11 cellular contexts compared by ENCODE assay signal in genomic region chr2:43251171-43251731, GRCh38. TPM values are rescaled to one million over a fixed set of nuclear protein-coding genes. Genes with fewer than 3 reads are reported as not detected.
DNase-seq lines count a peak whose midpoint lies in the region; ATAC-seq and TF ChIP-seq lines count a peak whose summit lies in the region.
"Had no signal": no experiment of that assay in that cellular context is flagged by ENCODE, and none has a peak within 500 bp of the region (broad histone marks: within the 10 kb centered on the region; RNA-seq: fewer than 3 reads in every experiment).

No MANE protein-coding gene starts in this region.

- peak overlapping the region in 1 of 3 donors; percentile 34 for H3K9ac ChIP-seq in skeletal muscle tissue (ENCODE audit: low read depth in 1 of 3, low read length in 3 of 3)

- no peaks in the 10 kb centered on the region for H3K27me3 ChIP-seq in GM23338 (ENCODE audit: insufficient read depth)
- H3K27me3 ChIP-seq in right atrium auricular region = no peaks in the 10 kb centered on the region
- no peaks in the 10 kb centered on the region for H3K27me3 ChIP-seq in skeletal muscle tissue (ENCODE audit: control insufficient read depth in 3 of 3, insufficient read depth in 3 of 3, low read length in 3 of 3)

- ATAC-seq in GM23338 = no peak; the same call in 2 of the 3 replicates
- no peak for ATAC-seq in GM21381 (IDR thresholded peaks at IDR 0.05; ENCODE audit: unreplicated experiment)

- H3K36me3 ChIP-seq in GM23338 (ENCODE audit: insufficient read depth) (no peaks in the 10 kb centered on the region), right atrium auricular region (no peaks in the 10 kb centered on the region), skeletal muscle tissue (ENCODE audit: control insufficient read depth in 3 of 3, insufficient read depth in 3 of 3, low read length in 3 of 3) (no peaks in the 10 kb centered on the region)

- H3K4me2 ChIP-seq in GM23338 = no peak overlapping the region

- H3K4me3 Mint-ChIP-seq in GM23338 = no peak overlapping the region
- H3K4me3 Mint-ChIP-seq: memory B cell had no signal

- H2AFZ ChIP-seq in GM23338 = no peak overlapping the region

- no peaks in the 10 kb centered on the region; the same call in 2 of the 3 replicates for H3K9me3 Mint-ChIP-seq in GM23338
- H3K9me3 Mint-ChIP-seq: memory B cell had no signal

- in situ Hi-C loops in astrocyte of the cerebellum (cut with HindIII; ENCODE audit: low sequenced_read_pairs) = no loop called here

- no peaks in the 10 kb centered on the region for H3K4me1 ChIP-seq in GM23338 (ENCODE audit: insufficient read depth)
- H3K4me1 ChIP-seq in right atrium auricular region = peaks cover 0 to 11% of the 10 kb centered on the region in 2 donors
- peaks cover 0 to 13% (median 11%) of the 10 kb centered on the region in 3 donors for H3K4me1 ChIP-seq in skeletal muscle tissue (ENCODE audit: control insufficient read depth in 3 of 3, insufficient read depth in 3 of 3, low read length in 3 of 3)

- H3K27me3 Mint-ChIP-seq in GM23338 (ENCODE audit: insufficient read depth, low read depth, poor library complexity) = no peaks in the 10 kb centered on the region
- H3K27me3 Mint-ChIP-seq: memory B cell had no signal

- peaks cover 8% of the 10 kb centered on the region; the same call in 2 of the 3 replicates for H3K4me1 Mint-ChIP-seq in GM23338
- H3K4me1 Mint-ChIP-seq: memory B cell had no signal

- H3K27ac Mint-ChIP-seq in GM23338 = 0 out of 2 replicates have a peak overlapping the region, but pooled peaks have one; percentile 11
- H3K27ac Mint-ChIP-seq: memory B cell had no signal

- H3K36me3 Mint-ChIP-seq in GM23338 (ENCODE audit: low read depth) = 0 out of 3 replicates have a peak, but pooled peaks cover 3% of the 10 kb centered on the region

- H3K9me3 ChIP-seq in right atrium auricular region (no peaks in the 10 kb centered on the region), skeletal muscle tissue (ENCODE audit: control insufficient read depth in 3 of 3, low read length in 3 of 3) (no peaks in the 10 kb centered on the region)

- no peak overlapping the region for H3K27ac ChIP-seq in GM23338 (ENCODE audit: low read depth)
- H3K27ac ChIP-seq in right atrium auricular region = peak overlapping the region; percentile 64 to 72
- H3K27ac ChIP-seq in skeletal muscle tissue (ENCODE audit: low read depth, low read length) = peak overlapping the region; percentile 75

- TF ChIP-seq CTCF in GM23338 (conservative IDR thresholded peaks at IDR 0.05; ENCODE audit: low read depth in 2 of 2) = no peak
- TF ChIP-seq CTCF in astrocyte of the cerebellum (IDR thresholded peaks at IDR 0.05; ENCODE audit: low read depth, low read length, missing control alignments) = no peak
- no peak for TF ChIP-seq CTCF in right atrium auricular region (IDR thresholded peaks at IDR 0.05)

- no peaks in the 10 kb centered on the region for H3K9me2 ChIP-seq in GM23338 (ENCODE audit: insufficient read depth)

- no peak overlapping the region for H3K4me3 ChIP-seq in GM23338
- H3K4me3 ChIP-seq in astrocyte of the cerebellum (ENCODE audit: low read depth, low read length) = no peak overlapping the region
- H3K4me3 ChIP-seq in right atrium auricular region = no peak overlapping the region
- no peak overlapping the region for H3K4me3 ChIP-seq in skeletal muscle tissue (ENCODE audit: low read length in 3 of 3)

- H4K20me1 ChIP-seq in GM23338 (replicated peaks; ENCODE audit: insufficient read depth) = no peaks in the 10 kb centered on the region; the same call in 1 of the 2 replicates

- no peak for DNase-seq in GM23338 (ENCODE audit: low spot score)
- DNase-seq in astrocyte of the cerebellum (ENCODE audit: low read depth) = peak; percentile 70
- no peak for DNase-seq in right atrium auricular region (ENCODE audit: low spot score)
- no peak for DNase-seq in NCI-H2081 treated with DMSO at 0.1 percent for 48 hours (lab: John Stamatoyannopoulos, UW)
- no peak for DNase-seq in RPMI8226
- no peak for DNase-seq in NCI-H748 treated with DMSO at 0.1 percent for 48 hours (lab: John Stamatoyannopoulos, UW)
- DNase-seq: DMS79 treated with DMSO at 0.1 percent for 48 hours, NCI-H1105 had no signal

- no peaks in the 10 kb centered on the region for H3F3A ChIP-seq in GM23338 (replicated peaks; ENCODE audit: low read depth)

- no peaks in the 10 kb centered on the region for H3K79me2 ChIP-seq in GM23338 (replicated peaks; ENCODE audit: insufficient read depth)

TF ChIP-seq in GM23338, 12 proteins besides CTCF, POLR2A, EP300 and RAD21 (continues in another document):
- TF ChIP-seq, protein P1, sequence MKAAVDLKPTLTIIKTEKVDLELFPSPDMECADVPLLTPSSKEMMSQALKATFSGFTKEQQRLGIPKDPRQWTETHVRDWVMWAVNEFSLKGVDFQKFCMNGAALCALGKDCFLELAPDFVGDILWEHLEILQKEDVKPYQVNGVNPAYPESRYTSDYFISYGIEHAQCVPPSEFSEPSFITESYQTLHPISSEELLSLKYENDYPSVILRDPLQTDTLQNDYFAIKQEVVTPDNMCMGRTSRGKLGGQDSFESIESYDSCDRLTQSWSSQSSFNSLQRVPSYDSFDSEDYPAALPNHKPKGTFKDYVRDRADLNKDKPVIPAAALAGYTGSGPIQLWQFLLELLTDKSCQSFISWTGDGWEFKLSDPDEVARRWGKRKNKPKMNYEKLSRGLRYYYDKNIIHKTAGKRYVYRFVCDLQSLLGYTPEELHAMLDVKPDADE (IDR thresholded peaks at IDR 0.05) = no peak
- TF ChIP-seq ZNF462 (CRISPR knock-in tag; IDR thresholded peaks at IDR 0.05) = no peak

RNA-seq across cellular contexts. Expression of gene ZFP36L2, which starts 24.8 kb away (rescaled TPM):
- 37.9 and 43.0 TPM in 2 replicates for total RNA-seq in GM23338 (2014; rRNA removed; shearing (Covaris generic))
- 38.4 and 39.6 TPM in 2 replicates for polyA plus RNA-seq in GM23338 (2016; fragmentation: Nextera tagmentation; extraction: Ambion mirVana)
- 10 to 100 TPM; 43.2 to 47.3 TPM for total RNA-seq in right atrium auricular region
- 14.1 TPM for total RNA-seq in skeletal muscle tissue
